ENCODE assay signal across 20 cellular contexts in genomic region chr16:30964540-30965226, GRCh38. TPM values are rescaled to one million over a fixed set of nuclear protein-coding genes. Genes with fewer than 3 reads are reported as not detected.
"Had no signal": no experiment of that assay in that cellular context is flagged by ENCODE, and none has a peak within 500 bp of the region (broad histone marks: within the 10 kb centered on the region; RNA-seq: fewer than 3 reads in every experiment).

No MANE protein-coding gene starts in this region.

- DNase-seq: activated CD4-positive, alpha-beta T cell treated with anti-CD3 and anti-CD28 coated beads for 4 hours; activated naive CD4-positive, alpha-beta T cell treated with anti-CD3 and anti-CD28 coated beads for 36 hours; amniotic stem cell; cerebellar nuclear complex; dermis blood vessel endothelial cell; endodermal cell; hypothalamus; immature natural killer cell; left cardiac atrium; naive thymus-derived CD4-positive, alpha-beta T cell; retina; stimulated activated CD4-positive, alpha-beta T cell treated with anti-CD3 and anti-CD28 coated beads, Interleukin-15, amount 100 ng/mL, for 24 hours; stimulated activated CD4-positive, alpha-beta T cell treated with anti-CD3 and anti-CD28 coated beads, Interleukin-4, amount 100 ng/mL, for 24 hours; T-cell; thyroid gland; uterus; WERI-Rb-1 had no signal

- H3K4me3 ChIP-seq: esophagus muscularis mucosa, thyroid gland, uterus had no signal

- H3K9me3 ChIP-seq: esophagus muscularis mucosa, thyroid gland, uterus had no signal

- H3K27ac ChIP-seq: esophagus muscularis mucosa, parathyroid adenoma, thyroid gland, uterus, WERI-Rb-1 had no signal

- H3K27me3 ChIP-seq: esophagus muscularis mucosa, thyroid gland, uterus had no signal

- H3K9ac ChIP-seq: parathyroid adenoma had no signal

- H3K36me3 ChIP-seq: uterus had no signal

- H2AFZ ChIP-seq: parathyroid adenoma had no signal

- ATAC-seq: T-cell had no signal

- H3K4me1 ChIP-seq: parathyroid adenoma, thyroid gland, uterus had no signal

RNA-seq across cellular contexts. Expression of gene HSD3B7, which starts 20.3 kb away (rescaled TPM):
- polyA plus RNA-seq: immature natural killer cell had no signal

RNA-seq across cellular contexts. Expression of gene STX1B, which starts 45.8 kb away (rescaled TPM):
- total RNA-seq: skeletal muscle tissue had no signal
- polyA plus RNA-seq: immature natural killer cell had no signal
